Comparison of ENCODE assay signal across 24 cellular contexts in the genomic region with DNA sequence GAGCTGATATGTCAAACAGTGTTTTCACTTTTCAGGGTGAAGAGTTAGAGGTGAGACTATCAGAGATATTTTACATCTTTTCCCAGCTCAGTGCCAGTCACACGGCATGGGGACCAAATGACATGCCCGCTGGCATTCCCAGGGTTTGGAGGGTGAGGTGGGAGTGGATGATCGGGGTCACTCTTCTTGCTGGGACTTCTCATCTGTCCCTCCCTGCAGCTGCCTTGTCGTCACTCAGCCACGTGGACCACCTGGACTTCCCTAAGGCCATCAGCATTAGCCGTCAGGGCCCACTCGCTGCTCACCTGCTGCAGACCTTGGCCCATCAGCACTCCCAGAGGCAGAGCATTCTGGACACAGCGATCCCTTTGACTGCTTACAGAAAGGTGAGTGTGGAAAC.
"Had no signal": no experiment of that assay in that cellular context is flagged by ENCODE, and none has a peak within 500 bp of the region (broad histone marks: within the 10 kb centered on the region; RNA-seq: fewer than 3 reads in every experiment).

No MANE protein-coding gene starts in this region.

- H3K27ac ChIP-seq: SJSA1, SK-N-MC had no signal

- ATAC-seq: HepG2 had no signal

- H3K4me3 ChIP-seq: MG63, SJSA1, SK-N-MC had no signal

- H3K4me1 ChIP-seq: SJSA1 had no signal

- H3K27me3 ChIP-seq: MG63, SJSA1 had no signal

- DNase-seq: IMR-90, Karpas-422, KG1, MG63, NCI-H1092, NCI-H1105 treated with DMSO at 0.1 percent for 48 hours, NCI-H1417 treated with DMSO at 0.1 percent for 48 hours, NCI-H146, NCI-H1694 treated with DMSO at 0.1 percent for 48 hours, NCI-H1930, NCI-H2081, NCI-H2107, NCI-H226, NCI-H446, NCI-H510A, NCI-H524 treated with DMSO at 0.1 percent for 48 hours, NCI-H69, NCI-H774, Right ventricle myocardium superior, RPMI8226, SIG-M5 had no signal

- H3K36me3 ChIP-seq: MG63, SJSA1 had no signal
